Comparison of ENCODE assay signal across 1 cellular context in the genomic region with DNA sequence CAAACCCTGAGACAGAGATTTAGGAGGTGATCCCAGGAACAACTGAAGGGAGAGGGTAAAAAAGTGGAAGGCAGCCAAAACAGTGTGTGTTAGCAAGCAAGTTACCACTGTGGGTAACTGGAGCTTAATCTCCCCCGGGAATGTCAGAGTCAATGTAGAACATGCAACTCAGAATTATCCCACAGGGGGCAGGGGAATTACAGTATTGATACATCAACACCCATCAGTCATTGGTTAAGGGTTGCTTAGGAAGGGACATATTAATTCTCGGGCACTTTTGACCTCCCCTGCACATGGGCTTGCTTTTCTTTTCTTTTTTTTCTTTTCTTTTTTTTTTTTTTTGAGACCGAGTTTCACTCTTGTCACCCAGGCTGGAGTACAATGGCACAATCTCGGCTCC.
TF ChIP-seq lines count a peak whose summit lies in the region.

No MANE protein-coding gene starts in this region.

TF ChIP-seq in IMR-90, 13 proteins besides CTCF, POLR2A, EP300 and RAD21 (continued from another document):
- TF ChIP-seq RCOR1 (IDR thresholded peaks at IDR 0.05; ENCODE audit: insufficient replicate concordance, low read length) (no peak), MAFK (IDR thresholded peaks at IDR 0.05; ENCODE audit: low read depth, low read length) (no peak), CHD1 (IDR thresholded peaks at IDR 0.05; ENCODE audit: low read depth, low read length) (no peak), CEBPB (IDR thresholded peaks at IDR 0.05; ENCODE audit: low read depth, low read length) (no peak), BHLHE40 (IDR thresholded peaks at IDR 0.05; ENCODE audit: low read depth, low read length) (no peak), MAZ (IDR thresholded peaks at IDR 0.05; ENCODE audit: borderline replicate concordance, low read depth, low read length) (no peak), NFE2L2 (IDR thresholded peaks at IDR 0.05; ENCODE audit: low read depth, low read length) (no peak), SMC3 (IDR thresholded peaks at IDR 0.05; ENCODE audit: low read depth, low read length) (no peak)
- TF ChIP-seq, protein P1, sequence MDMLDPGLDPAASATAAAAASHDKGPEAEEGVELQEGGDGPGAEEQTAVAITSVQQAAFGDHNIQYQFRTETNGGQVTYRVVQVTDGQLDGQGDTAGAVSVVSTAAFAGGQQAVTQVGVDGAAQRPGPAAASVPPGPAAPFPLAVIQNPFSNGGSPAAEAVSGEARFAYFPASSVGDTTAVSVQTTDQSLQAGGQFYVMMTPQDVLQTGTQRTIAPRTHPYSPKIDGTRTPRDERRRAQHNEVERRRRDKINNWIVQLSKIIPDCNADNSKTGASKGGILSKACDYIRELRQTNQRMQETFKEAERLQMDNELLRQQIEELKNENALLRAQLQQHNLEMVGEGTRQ (IDR thresholded peaks at IDR 0.05; ENCODE audit: low read depth, low read length): no peak
- TF ChIP-seq, protein P2, sequence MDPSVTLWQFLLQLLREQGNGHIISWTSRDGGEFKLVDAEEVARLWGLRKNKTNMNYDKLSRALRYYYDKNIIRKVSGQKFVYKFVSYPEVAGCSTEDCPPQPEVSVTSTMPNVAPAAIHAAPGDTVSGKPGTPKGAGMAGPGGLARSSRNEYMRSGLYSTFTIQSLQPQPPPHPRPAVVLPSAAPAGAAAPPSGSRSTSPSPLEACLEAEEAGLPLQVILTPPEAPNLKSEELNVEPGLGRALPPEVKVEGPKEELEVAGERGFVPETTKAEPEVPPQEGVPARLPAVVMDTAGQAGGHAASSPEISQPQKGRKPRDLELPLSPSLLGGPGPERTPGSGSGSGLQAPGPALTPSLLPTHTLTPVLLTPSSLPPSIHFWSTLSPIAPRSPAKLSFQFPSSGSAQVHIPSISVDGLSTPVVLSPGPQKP (IDR thresholded peaks at IDR 0.05; ENCODE audit: borderline replicate concordance, low read depth, low read length): no peak
